8 cellular contexts compared by ENCODE assay signal in genomic region chr17:40111221-40112128, GRCh38. TPM values are rescaled to one million over a fixed set of nuclear protein-coding genes. Genes with fewer than 3 reads are reported as not detected.
DNase-seq lines count a peak whose midpoint lies in the region; ATAC-seq and TF ChIP-seq lines count a peak whose summit lies in the region.

No MANE protein-coding gene starts in this region.

- H3K9me2 ChIP-seq in OCI-LY1 (ENCODE audit: low read depth, low read length) = no peaks in the 10 kb centered on the region

- H3K79me2 ChIP-seq in ACC112 (ENCODE audit: control insufficient read depth, insufficient read depth, low read length, unreplicated experiment) (no peaks in the 10 kb centered on the region), OCI-LY1 (ENCODE audit: insufficient read depth, low read length) (no peaks in the 10 kb centered on the region)

- H3K27me3 ChIP-seq in ACC112 (ENCODE audit: insufficient read depth, low read length) = no peaks in the 10 kb centered on the region
- H3K27me3 ChIP-seq in OCI-LY1 (ENCODE audit: insufficient read depth, low read length) = no peaks in the 10 kb centered on the region
- H3K27me3 ChIP-seq in stomach smooth muscle (ENCODE audit: control insufficient read depth in 1 of 2, insufficient read depth in 2 of 2, low read length in 2 of 2) = no peaks in the 10 kb centered on the region

- no peaks in the 10 kb centered on the region for H4K20me1 ChIP-seq in OCI-LY1 (ENCODE audit: insufficient read depth, low read length)

- peak overlapping the region; percentile 84 for H3K27ac ChIP-seq in ACC112 (ENCODE audit: low read depth, low read length)
- H3K27ac ChIP-seq in OCI-LY1 (ENCODE audit: low read depth, low read length, poor library complexity, severe bottlenecking) = no peak overlapping the region
- H3K27ac ChIP-seq in stomach smooth muscle (ENCODE audit: low read length) = peak overlapping the region; percentile 97

- no peaks in the 10 kb centered on the region for H3K36me3 ChIP-seq in ACC112 (ENCODE audit: insufficient read depth, low read length)
- H3K36me3 ChIP-seq in OCI-LY1 (ENCODE audit: insufficient read depth, low read length) = no peaks in the 10 kb centered on the region
- H3K36me3 ChIP-seq in stomach smooth muscle (ENCODE audit: control insufficient read depth in 2 of 2, insufficient read depth in 2 of 2, low read length in 2 of 2) = no peaks in the 10 kb centered on the region

- peak; percentile 71 for TF ChIP-seq CTCF in OCI-LY1 (IDR thresholded peaks at IDR 0.05; ENCODE audit: low read length)

- peak; percentile 41 for ATAC-seq in GM18520 (IDR thresholded peaks at IDR 0.05; ENCODE audit: unreplicated experiment)

- peak overlapping the region; percentile 40 for H3K4me2 ChIP-seq in OCI-LY1 (ENCODE audit: low read length)

- peaks cover 66% of the 10 kb centered on the region for H3K4me1 ChIP-seq in ACC112 (ENCODE audit: control insufficient read depth, insufficient read depth, low read length, unreplicated experiment)
- peaks cover 47% of the 10 kb centered on the region for H3K4me1 ChIP-seq in OCI-LY1 (ENCODE audit: insufficient read depth, low read length, severe bottlenecking)
- peaks cover 77% of the 10 kb centered on the region for H3K4me1 ChIP-seq in stomach smooth muscle (ENCODE audit: control insufficient read depth, insufficient read depth, low read length)

- TF ChIP-seq POLR2A in erythroblast (IDR thresholded peaks at IDR 0.05; ENCODE audit: low read length) = no peak

- H3K9ac ChIP-seq in OCI-LY1 (ENCODE audit: low read length) = no peak overlapping the region; the same call in 1 of the 2 replicates
- H3K9ac ChIP-seq in stomach smooth muscle (ENCODE audit: low read length in 2 of 2) = peak overlapping the region; percentile 59 to 60

- H3F3A ChIP-seq in OCI-LY1 (ENCODE audit: insufficient read depth, low read length) = no peaks in the 10 kb centered on the region

- H3K9me3 ChIP-seq in OCI-LY1 (ENCODE audit: low read length) (no peaks in the 10 kb centered on the region), stomach smooth muscle (ENCODE audit: control insufficient read depth in 2 of 2, low read length in 2 of 2) (no peaks in the 10 kb centered on the region)

- H2AFZ ChIP-seq in ACC112 (ENCODE audit: low read length, unreplicated experiment) = peak overlapping the region; percentile 62
- H2AFZ ChIP-seq in OCI-LY1 (ENCODE audit: low read length) = no peak overlapping the region

- DNase-seq in KG1 (lab: John Stamatoyannopoulos, UW) (peak; percentile 82), erythroblast (lab: John Stamatoyannopoulos, UW) (peak; percentile 82 to 86), mucosa of gallbladder (ENCODE audit: low spot score) (peak; percentile 90)
- DNase-seq in activated T-cell treated with anti-CD3 and anti-CD28 coated beads, Interleukin-2, amount 50 U/mL, for 1 hour = peak; percentile 75

- peak overlapping the region; percentile 36 for H3K4me3 ChIP-seq in ACC112 (ENCODE audit: low read depth, low read length)
- H3K4me3 ChIP-seq in OCI-LY1 (ENCODE audit: low read depth, low read length, poor library complexity, severe bottlenecking) = no peak overlapping the region
- H3K4me3 ChIP-seq in stomach smooth muscle (ENCODE audit: low read length in 2 of 2) = peak overlapping the region in 1 of 2 donors; percentile 55

RNA-seq across cellular contexts. Expression of gene MSL1, which starts 10.3 kb away (rescaled TPM):
- total RNA-seq in mucosa of gallbladder = 90.9 TPM

RNA-seq across cellular contexts. Expression of gene NR1D1, which starts 11.1 kb away (rescaled TPM):
- total RNA-seq in mucosa of gallbladder = 34.7 TPM

RNA-seq across cellular contexts. Expression of gene CASC3, which starts 28.9 kb away (rescaled TPM):
- total RNA-seq in mucosa of gallbladder = 78.5 TPM

RNA-seq across cellular contexts. Expression of gene THRA, which starts 48.7 kb away (rescaled TPM):
- total RNA-seq in mucosa of gallbladder = 78.7 TPM

RNA-seq across cellular contexts. Expression of gene MED24, which starts 57.3 kb away (rescaled TPM):
- total RNA-seq in mucosa of gallbladder = 74.2 TPM
